ENCODE assay signal across 14 cellular contexts in the genomic region with DNA sequence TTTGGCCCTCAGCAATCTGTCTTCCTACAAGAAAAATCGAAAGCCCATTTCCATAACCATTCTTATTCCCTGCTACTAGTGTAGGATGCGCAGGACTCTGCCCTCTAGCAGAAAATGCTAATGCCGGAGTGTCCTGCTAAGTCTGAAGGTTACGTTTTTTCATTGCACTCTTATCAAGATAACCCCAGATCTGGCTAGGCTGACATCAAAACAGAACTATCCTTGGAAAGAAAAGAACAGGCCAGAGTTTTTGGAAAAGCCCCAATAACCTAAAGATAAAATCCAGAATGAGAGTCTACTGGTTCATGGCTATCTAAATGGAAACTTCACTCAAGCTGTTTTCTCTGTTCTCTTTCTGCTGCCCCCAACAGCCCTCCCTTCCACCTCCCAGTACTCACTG. TPM values are rescaled to one million over a fixed set of nuclear protein-coding genes. Genes with fewer than 3 reads are reported as not detected.
A peak's percentile ranks its signal among the peaks of the same experiment; 100 is the strongest.
DNase-seq lines count a peak whose midpoint lies in the region; ATAC-seq and TF ChIP-seq lines count a peak whose summit lies in the region.
"Had no signal": no experiment of that assay in that cellular context is flagged by ENCODE, and none has a peak within 500 bp of the region (broad histone marks: within the 10 kb centered on the region; RNA-seq: fewer than 3 reads in every experiment).

No MANE protein-coding gene starts in this region.

- peaks cover 0 to 12% of the 10 kb centered on the region in 2 donors for H3K4me1 ChIP-seq in ascending aorta
- H3K4me1 ChIP-seq in hepatocyte (ENCODE audit: insufficient read depth) = peaks cover 21% of the 10 kb centered on the region

- H2AFZ ChIP-seq in hepatocyte = no peak overlapping the region

- no peaks in the 10 kb centered on the region for H3K9me3 Mint-ChIP-seq in activated T-helper 2 cell treated with anti-CD3 and anti-CD28 coated beads, Interferon-gamma antibody, Interleukin-2, Interleukin-4, amounts not matched to agents 10 μg/mL and 5 μg/mL and 100 μg/mL, durations not matched to agents 14 hours and 24 hours and 36 hours

- H3K9me3 ChIP-seq in ascending aorta = no peaks in the 10 kb centered on the region
- H3K9me3 ChIP-seq in hepatocyte (ENCODE audit: low read depth) = no peaks in the 10 kb centered on the region
- no peaks in the 10 kb centered on the region for H3K9me3 ChIP-seq in WERI-Rb-1 (ENCODE audit: severe bottlenecking)

- peak overlapping the region; percentile 97 for H3K4me2 ChIP-seq in hepatocyte

- H4K20me1 ChIP-seq in hepatocyte (ENCODE audit: insufficient read depth, poor library complexity, severe bottlenecking) = no peaks in the 10 kb centered on the region

- H3K4me1 Mint-ChIP-seq in activated T-helper 2 cell treated with anti-CD3 and anti-CD28 coated beads, Interferon-gamma antibody, Interleukin-2, Interleukin-4, amounts not matched to agents 10 μg/mL and 5 μg/mL and 100 μg/mL, durations not matched to agents 14 hours and 24 hours and 36 hours (ENCODE audit: low read depth) = peaks cover 8% of the 10 kb centered on the region

- H3K27ac ChIP-seq in ascending aorta = peak overlapping the region in 1 of 2 donors; percentile 84
- no peak overlapping the region for H3K27ac ChIP-seq in hepatocyte
- H3K27ac ChIP-seq in WERI-Rb-1 = no peak overlapping the region

- peaks cover 56% of the 10 kb centered on the region for H3K27me3 Mint-ChIP-seq in activated T-helper 2 cell treated with anti-CD3 and anti-CD28 coated beads, Interferon-gamma antibody, Interleukin-2, Interleukin-4, amounts not matched to agents 10 μg/mL and 5 μg/mL and 100 μg/mL, durations not matched to agents 14 hours and 24 hours and 36 hours (ENCODE audit: low read depth)

- 44% methylated on average over 4 of the region's 4 CpGs for WGBS in hepatocyte (ENCODE audit: low lambda C conversion rate, missing lambda C conversion rate)

- H3K4me3 ChIP-seq in ascending aorta (peak overlapping the region; percentile 93 to 95), hepatocyte (no peak overlapping the region), WERI-Rb-1 (ENCODE audit: low read depth, low read length) (no peak overlapping the region)

- H3K27me3 ChIP-seq in ascending aorta (no peaks in the 10 kb centered on the region), hepatocyte (no peaks in the 10 kb centered on the region), WERI-Rb-1 (ENCODE audit: insufficient read depth, low read depth, severe bottlenecking) (no peaks in the 10 kb centered on the region)

- H3K79me2 ChIP-seq in hepatocyte = peaks cover 37% of the 10 kb centered on the region

- H3K4me3 Mint-ChIP-seq in activated T-helper 2 cell treated with anti-CD3 and anti-CD28 coated beads, Interferon-gamma antibody, Interleukin-2, Interleukin-4, amounts not matched to agents 10 μg/mL and 5 μg/mL and 100 μg/mL, durations not matched to agents 14 hours and 24 hours and 36 hours (ENCODE audit: low read depth) = no peak overlapping the region

- H3K36me3 ChIP-seq in ascending aorta = no peaks in the 10 kb centered on the region
- no peaks in the 10 kb centered on the region for H3K36me3 ChIP-seq in hepatocyte (replicated peaks; ENCODE audit: insufficient read depth, low read depth)
- peaks cover 18% of the 10 kb centered on the region for H3K36me3 ChIP-seq in WERI-Rb-1

- no peak overlapping the region for H3K27ac Mint-ChIP-seq in activated T-helper 2 cell treated with anti-CD3 and anti-CD28 coated beads, Interferon-gamma antibody, Interleukin-2, Interleukin-4, amounts not matched to agents 10 μg/mL and 5 μg/mL and 100 μg/mL, durations not matched to agents 14 hours and 24 hours and 36 hours
- H3K27ac Mint-ChIP-seq: activated naive CD8-positive, alpha-beta T cell; CD4-positive, CD25-positive, alpha-beta regulatory T cell; naive B cell; T-helper 17 cell had no signal

- TF ChIP-seq CTCF in ascending aorta (IDR thresholded peaks at IDR 0.05) (no peak), hepatocyte (IDR thresholded peaks at IDR 0.05; ENCODE audit: poor library complexity) (no peak), WERI-Rb-1 (IDR thresholded peaks at IDR 0.05; ENCODE audit: low read depth, low read length) (no peak)

- H3K36me3 Mint-ChIP-seq in activated T-helper 2 cell treated with anti-CD3 and anti-CD28 coated beads, Interferon-gamma antibody, Interleukin-2, Interleukin-4, amounts not matched to agents 10 μg/mL and 5 μg/mL and 100 μg/mL, durations not matched to agents 14 hours and 24 hours and 36 hours (ENCODE audit: low read depth) = no peaks in the 10 kb centered on the region
- H3K36me3 Mint-ChIP-seq: activated naive CD8-positive, alpha-beta T cell; CD4-positive, CD25-positive, alpha-beta regulatory T cell; naive B cell had no signal

- no peak for ATAC-seq in sciatic nerve
- ATAC-seq: T-helper 17 cell had no signal

- intact Hi-C loops in ascending aorta (cut with DNase I) (loop anchor here (2.0 to 5.0 kb wide), 4 partner anchors 39 to 239 kb away; no protein-coding TSS in a partner anchor), sciatic nerve (cut with DNase I) (no loop called here)
- intact Hi-C loops in activated T-helper 2 cell treated with anti-CD3 and anti-CD28 coated beads, Interferon-gamma antibody, Interleukin-2, Interleukin-4, amounts not matched to agents 10 μg/mL and 5 μg/mL and 100 μg/mL, durations not matched to agents 14 hours and 24 hours and 36 hours (cut with micrococcal nuclease) = loop anchor here (5.0 kb wide), 1 partner anchor 240 kb away; no protein-coding TSS in a partner anchor

- no peaks in the 10 kb centered on the region for H3K9me2 ChIP-seq in hepatocyte (replicated peaks; ENCODE audit: insufficient read depth)

- DNase-seq in ELF-1 (ENCODE audit: low read depth, low spot score) (peak; percentile 18), ascending aorta (ENCODE audit: low spot score in 2 of 2) (no peak), hepatocyte (ENCODE audit: low spot score) (peak; percentile 11), retina (peak; percentile 39), NCI-H1436 (lab: John Stamatoyannopoulos, UW) (no peak), sciatic nerve (ENCODE audit: low spot score) (no peak), WERI-Rb-1 (no peak)
- no peak for DNase-seq in activated T-helper 2 cell treated with anti-CD3 and anti-CD28 coated beads, Interferon-gamma antibody, Interleukin-2, Interleukin-4, amounts not matched to agents 10 μg/mL and 5 μg/mL and 100 μg/mL, durations not matched to agents 14 hours and 24 hours and 36 hours (ENCODE audit: low spot score)
- DNase-seq: activated CD8-positive, alpha-beta memory T cell treated with anti-CD3 and anti-CD28 coated beads for 24 hours; CD4-positive, CD25-positive, alpha-beta regulatory T cell; effector CD4-positive, alpha-beta T cell; naive B cell; T-helper 17 cell had no signal

RNA-seq across cellular contexts. Expression of gene RNF152, which starts 0.9 kb away (rescaled TPM):
- 9.6 TPM for total RNA-seq in ascending aorta
- total RNA-seq in hepatocyte = 18.3 and 21.1 TPM in 2 replicates
- 2.0 and 4.2 TPM in 2 replicates for polyA plus RNA-seq in hepatocyte
- total RNA-seq in sciatic nerve = 13.3 TPM
- total RNA-seq in activated T-helper 2 cell treated with anti-CD3 and anti-CD28 coated beads, Interferon-gamma antibody, Interleukin-2, Interleukin-4, amounts not matched to agents 10 μg/mL and 5 μg/mL and 100 μg/mL, durations not matched to agents 14 hours and 24 hours and 36 hours = 0.21 TPM in 2 replicates
- polyA plus RNA-seq: CD4-positive, CD25-positive, alpha-beta regulatory T cell had no signal

Comparison
In these comparisons a context has a peak if more than half of its experiments do, and no peak if none do; other contexts are left out.
1. DNase-seq: peak in ELF-1 (single experiment), hepatocyte (single experiment) and retina (single experiment); none in ascending aorta (0 of 2), NCI-H1436 (single experiment), sciatic nerve (single experiment), WERI-Rb-1 (single experiment) and activated T-helper 2 cell treated with anti-CD3 and anti-CD28 coated beads, Interferon-gamma antibody, Interleukin-2, Interleukin-4, amounts not matched to agents 10 μg/mL and 5 μg/mL and 100 μg/mL, durations not matched to agents 14 hours and 24 hours and 36 hours (single experiment).
2. H3K4me3 ChIP-seq: peak in ascending aorta (2 of 2); none in hepatocyte (single experiment) and WERI-Rb-1 (single experiment).